10 cellular contexts compared by ENCODE assay signal in the genomic region with DNA sequence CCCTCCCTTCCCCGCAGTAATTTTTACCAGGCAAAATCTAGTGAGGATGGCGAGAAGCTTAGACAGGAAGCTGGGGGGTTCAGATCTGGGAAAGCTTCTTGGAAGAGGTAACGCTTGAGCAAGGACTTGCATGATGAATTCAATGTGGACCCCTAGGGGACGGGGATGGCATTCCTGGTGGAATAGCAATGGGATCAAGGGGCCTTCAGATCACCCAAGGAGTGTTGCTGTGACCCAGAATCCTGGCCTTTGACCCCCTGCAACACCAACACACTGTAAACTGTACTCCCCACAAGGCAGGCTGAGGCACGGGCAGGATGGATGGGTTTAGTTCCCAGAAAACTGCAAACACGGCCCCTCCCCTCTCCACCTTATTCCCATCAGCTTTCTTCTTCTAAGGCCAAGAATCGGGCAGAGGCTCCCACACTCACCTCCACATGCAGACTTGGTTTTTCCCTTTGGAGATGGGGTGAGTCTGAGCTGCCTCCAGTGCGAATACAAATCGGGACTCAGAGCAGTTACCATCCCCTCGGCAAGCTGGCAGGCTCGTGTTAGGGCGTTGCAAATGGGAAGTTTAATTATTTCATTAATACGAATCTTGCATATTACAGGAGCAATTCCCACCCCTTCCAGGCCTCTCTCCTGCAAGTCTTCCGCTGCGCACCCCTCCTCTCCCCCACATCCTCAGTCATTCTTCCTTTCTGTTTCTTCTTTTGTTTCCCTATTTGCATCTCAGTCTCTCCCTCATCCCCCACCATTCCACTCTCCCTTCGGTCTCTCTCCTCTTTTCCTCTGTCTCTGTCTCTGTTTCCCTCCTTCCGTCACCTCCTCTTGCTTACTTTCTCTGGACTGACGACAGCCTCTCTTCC. TPM values are rescaled to one million over a fixed set of nuclear protein-coding genes. Genes with fewer than 3 reads are reported as not detected.
"Had no signal": no experiment of that assay in that cellular context is flagged by ENCODE, and none has a peak within 500 bp of the region (broad histone marks: within the 10 kb centered on the region; RNA-seq: fewer than 3 reads in every experiment).

No MANE protein-coding gene starts in this region.

- H3K27ac ChIP-seq: breast epithelium, heart right ventricle, thoracic aorta had no signal

- H3K4me3 ChIP-seq: breast epithelium, heart right ventricle, thoracic aorta had no signal

- H3K36me3 ChIP-seq: breast epithelium, heart right ventricle, thoracic aorta had no signal

- H3K27me3 ChIP-seq: breast epithelium had no signal

- DNase-seq: activated CD4-positive, alpha-beta memory T cell treated with anti-CD3 and anti-CD28 coated beads for 36 hours; activated CD4-positive, alpha-beta T cell treated with anti-CD3 and anti-CD28 coated beads for 1 hour; activated naive CD8-positive, alpha-beta T cell treated with anti-CD3 and anti-CD28 coated beads, Interleukin-2, amount 10 ng/mL, durations not matched to agents 7 days and 5 days; activated T-cell treated with anti-CD3 and anti-CD28 coated beads, Interleukin-2, amount 50 U/mL, for 72 hours; heart right ventricle; kidney glomerular epithelial cell; stimulated activated CD4-positive, alpha-beta T cell treated with anti-CD3 and anti-CD28 coated beads, Interleukin-4, amount 100 ng/mL, for 1 hour had no signal

- H3K4me1 ChIP-seq: breast epithelium, heart right ventricle had no signal

- ATAC-seq: activated T-cell treated with anti-CD3 and anti-CD28 coated beads, Interleukin-2, amount 50 U/mL, for 72 hours; heart right ventricle had no signal

RNA-seq across cellular contexts. Expression of a gene that starts 20.2 kb away (rescaled TPM):
- total RNA-seq: lower leg skin, thoracic aorta had no signal
